In the genomic region with DNA sequence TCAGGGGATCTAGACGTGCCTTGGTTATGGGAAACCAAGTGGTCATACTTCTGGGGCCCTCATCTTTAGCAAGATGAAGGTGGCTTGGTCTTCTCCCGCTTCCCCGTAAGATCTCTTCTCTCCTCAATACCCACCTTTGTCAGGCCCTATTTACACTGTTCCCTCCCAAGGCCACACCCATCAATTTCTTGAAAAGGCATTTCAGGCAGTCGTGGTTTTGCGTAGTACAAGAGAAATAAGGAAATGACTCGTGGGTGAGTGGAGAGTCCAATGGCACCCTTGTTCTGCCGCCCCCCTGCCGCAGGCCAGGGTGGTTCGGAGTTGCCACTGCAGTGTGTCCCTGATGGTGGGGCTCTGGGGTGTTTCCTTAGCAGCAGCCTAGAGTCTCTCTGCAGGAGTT, we compare ENCODE assay signal across 9 cellular contexts. TPM values are rescaled to one million over a fixed set of nuclear protein-coding genes. Genes with fewer than 3 reads are reported as not detected.
A peak's percentile ranks its signal among the peaks of the same experiment; 100 is the strongest.
DNase-seq lines count a peak whose midpoint lies in the region; ATAC-seq and TF ChIP-seq lines count a peak whose summit lies in the region.
"Had no signal": no experiment of that assay in that cellular context is flagged by ENCODE, and none has a peak within 500 bp of the region (broad histone marks: within the 10 kb centered on the region; RNA-seq: fewer than 3 reads in every experiment).

No MANE protein-coding gene starts in this region.

- H3K4me1 ChIP-seq in PC-3 (ENCODE audit: insufficient read depth, low read length): peaks cover 58% of the 10 kb centered on the region

- H3K9me3 Mint-ChIP-seq in progenitor cell of endocrine pancreas (ENCODE audit: low read depth) (no peaks in the 10 kb centered on the region), natural killer cell (no peaks in the 10 kb centered on the region)
- H3K9me3 Mint-ChIP-seq: activated naive CD4-positive, alpha-beta T cell treated with anti-CD3 and anti-CD28 coated beads, Interleukin-2, amount 50 U/mL, for 72 hours had no signal

- no peaks in the 10 kb centered on the region for H3K36me3 ChIP-seq in PC-3 (ENCODE audit: low read depth, low read length)

- no peak overlapping the region for H3K4me3 ChIP-seq in PC-3 (ENCODE audit: low read length)
- no peak overlapping the region for H3K4me3 ChIP-seq in choroid plexus epithelial cell (ENCODE audit: low read depth, low read length)

- H3K36me3 Mint-ChIP-seq in progenitor cell of endocrine pancreas (ENCODE audit: insufficient read depth): no peaks in the 10 kb centered on the region
- no peaks in the 10 kb centered on the region for H3K36me3 Mint-ChIP-seq in natural killer cell

- peak overlapping the region; percentile 88 for H3K27ac Mint-ChIP-seq in progenitor cell of endocrine pancreas
- H3K27ac Mint-ChIP-seq in natural killer cell: no peak overlapping the region
- H3K27ac Mint-ChIP-seq: activated naive CD4-positive, alpha-beta T cell treated with anti-CD3 and anti-CD28 coated beads, Interleukin-2, amount 50 U/mL, for 72 hours had no signal

- H3K27me3 Mint-ChIP-seq in progenitor cell of endocrine pancreas (peaks cover 12% of the 10 kb centered on the region), natural killer cell (ENCODE audit: low read depth in 2 of 2) (peaks cover 7 to 9% of the 10 kb centered on the region in 2 donors)

- DNase-seq in GDM1 (lab: John Stamatoyannopoulos, UW) (peak; percentile 5), PC-3 (peak; percentile 87), choroid plexus epithelial cell (ENCODE audit: low read depth) (peak; percentile 49), progenitor cell of endocrine pancreas (ENCODE audit: low spot score, unreplicated experiment) (no peak), natural killer cell (no peak), DMS114 treated with DMSO at 0.1 percent for 48 hours (lab: John Stamatoyannopoulos, UW; ENCODE audit: unreplicated experiment) (no peak), COR-L47 (lab: John Stamatoyannopoulos, UW) (no peak)
- DNase-seq: NCI-H1092 had no signal

- H3K4me3 Mint-ChIP-seq in progenitor cell of endocrine pancreas (ENCODE audit: low read depth) (peak overlapping the region; percentile 4), natural killer cell (no peak overlapping the region)

- H3K4me1 Mint-ChIP-seq in progenitor cell of endocrine pancreas (ENCODE audit: low read depth): peaks cover 35% of the 10 kb centered on the region
- H3K4me1 Mint-ChIP-seq in natural killer cell: peaks cover 0 to 4% of the 10 kb centered on the region in 2 donors

- peak overlapping the region; percentile 80 for H3K9ac ChIP-seq in PC-3 (ENCODE audit: low read length)

- CTCF ChIA-PET in PC-3 (lab: Charles Lee): no interaction called here

- TF ChIP-seq CTCF in PC-3 (conservative IDR thresholded peaks at IDR 0.05; ENCODE audit: low read depth, low read length) (no peak), choroid plexus epithelial cell (conservative IDR thresholded peaks at IDR 0.05; ENCODE audit: low read depth, low read length) (no peak), progenitor cell of endocrine pancreas (IDR thresholded peaks at IDR 0.05; ENCODE audit: unreplicated experiment) (no peak), natural killer cell (IDR thresholded peaks at IDR 0.05) (no peak)

- no peaks in the 10 kb centered on the region for H3K9me2 ChIP-seq in PC-3 (replicated peaks; ENCODE audit: low read length)

- H2AFZ ChIP-seq in PC-3 (ENCODE audit: low read length): no peak overlapping the region

- BruUV-seq in PC-3 (replicated peaks; lab: Mats Ljungman, UMichigan): no TSS peak

- no peaks in the 10 kb centered on the region for H4K20me1 ChIP-seq in PC-3 (ENCODE audit: low read length)

- H3K79me2 ChIP-seq in PC-3 (ENCODE audit: low read length): peaks cover 5% of the 10 kb centered on the region; the same call in 1 of the 2 replicates

- no peaks in the 10 kb centered on the region for H3K27me3 ChIP-seq in PC-3 (ENCODE audit: low read length)

- peak; percentile 66 for ATAC-seq in PC-3
- ATAC-seq in natural killer cell: no peak

- peak overlapping the region; percentile 90 for H3K27ac ChIP-seq in PC-3 (ENCODE audit: low read length)

- POLR2A ChIA-PET in PC-3 (lab: Charles Lee; ENCODE audit: unreplicated experiment): interaction anchor here (0.8 kb wide), 1 partner anchor 9 kb away, joined by 5 read pairs; no protein-coding TSS in a partner anchor

- H3F3A ChIP-seq in PC-3 (ENCODE audit: low read length, unreplicated experiment): no peaks in the 10 kb centered on the region

- no peaks in the 10 kb centered on the region for H3K9me3 ChIP-seq in PC-3 (ENCODE audit: low read length)

- H3K4me2 ChIP-seq in PC-3 (ENCODE audit: low read length): peak overlapping the region; percentile 49

- intact Hi-C loops in PC-3 (cut with micrococcal nuclease) (no loop called here), natural killer cell (cut with micrococcal nuclease) (no loop called here)

RNA-seq across cellular contexts. Expression of a gene that starts 9.9 kb away (rescaled TPM):
- total RNA-seq in PC-3 (2014; rRNA removed) (140 and 144 TPM in 2 replicates), progenitor cell of endocrine pancreas (4.0 and 7.1 TPM in 2 replicates), natural killer cell (under 1 TPM in 2 of 3 donors, not detected in 1; 0.09 to 0.28 TPM)

Comparison
In these comparisons a context has a peak if more than half of its experiments do, and no peak if none do; other contexts are left out.
1. DNase-seq: peak in GDM1 (single experiment), PC-3 (single experiment) and choroid plexus epithelial cell (single experiment); none in progenitor cell of endocrine pancreas (single experiment), natural killer cell (single experiment), DMS114 treated with DMSO at 0.1 percent for 48 hours (single experiment) and COR-L47 (single experiment).
2. RNA of a gene that starts 9.9 kb away (total RNA-seq): 140 to 144 TPM in PC-3; 4.0 to 7.1 TPM in progenitor cell of endocrine pancreas and 0.09 to 0.28 TPM in natural killer cell; every median in the first group is over 10 times any median in the second.